In the genomic region with DNA sequence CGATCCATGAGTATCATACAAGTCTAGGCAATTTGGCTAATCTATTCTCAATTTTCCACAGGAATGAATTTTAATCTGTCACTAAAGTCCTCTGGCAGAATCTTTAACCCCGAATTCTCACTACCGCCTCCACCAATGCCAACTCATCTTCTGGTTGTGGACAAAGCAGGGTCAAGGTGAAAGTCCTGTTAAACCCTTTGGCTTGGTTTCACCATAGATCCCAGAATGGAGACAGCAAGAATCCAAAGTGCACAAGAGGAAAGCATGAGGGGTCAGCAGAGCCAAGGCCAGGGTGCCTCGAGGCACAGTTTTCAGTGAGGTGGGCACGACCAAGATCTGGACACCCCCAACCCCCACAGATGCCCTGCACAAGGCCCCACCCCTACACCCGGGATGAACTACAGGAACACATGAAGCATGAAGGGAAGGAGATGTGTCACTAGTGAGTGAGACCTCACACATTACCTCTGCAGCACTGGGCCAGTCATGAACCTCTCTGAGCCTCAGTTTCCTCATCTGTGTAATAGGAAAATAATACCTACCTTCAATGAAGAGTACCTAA, we compare ENCODE assay signal across 25 cellular contexts.
"Had no signal": no experiment of that assay in that cellular context is flagged by ENCODE, and none has a peak within 500 bp of the region (broad histone marks: within the 10 kb centered on the region; RNA-seq: fewer than 3 reads in every experiment).

No MANE protein-coding gene starts in this region.

- H3K4me3 ChIP-seq: heart right ventricle, hepatocyte, left lung, lung, neural progenitor cell, ovary, right atrium auricular region, skin epidermis, stomach, testis, thyroid gland, transverse colon, upper lobe of right lung had no signal

- H3K4me2 ChIP-seq: hepatocyte, neural progenitor cell had no signal

- H3K9ac ChIP-seq: neural progenitor cell had no signal

- H3K27me3 ChIP-seq: heart right ventricle, hepatocyte, neural progenitor cell, ovary, right atrium auricular region, stomach, testis, thyroid gland, transverse colon, upper lobe of right lung had no signal

- H3K36me3 ChIP-seq: heart right ventricle, left lung, neural progenitor cell, ovary, right atrium auricular region, stomach, thyroid gland, transverse colon, upper lobe of right lung had no signal

- H3K4me1 ChIP-seq: heart right ventricle, left lung, right atrium auricular region, stomach, testis, transverse colon, upper lobe of right lung had no signal

- ATAC-seq: heart right ventricle; left lung; natural killer cell; sciatic nerve; stimulated activated naive B cell treated with anti-CD40 and anti-IgM and Interleukin-4, amounts not matched to agents 10 μg/mL and 1 μg/mL and 100 μg/mL, for 72 hours; stimulated activated naive CD8-positive, alpha-beta T cell treated with anti-CD3 and anti-CD28 coated beads, Interleukin-15, Interleukin-2, amounts not matched to agents 100 U/mL and 50 U/mL, for 24 hours; upper lobe of right lung had no signal

- DNase-seq: heart right ventricle; kidney glomerular epithelial cell; left cardiac atrium; left lung; naive B cell; natural killer cell; nephron progenitor cell; ovary; stimulated activated CD4-positive, alpha-beta T cell treated with anti-CD3 and anti-CD28 coated beads, Interleukin-12 subunit alpha, Interleukin-12 subunit beta, amount 100 ng/mL, for 4 hours; stimulated activated CD4-positive, alpha-beta T cell treated with anti-CD3 and anti-CD28 coated beads, Interleukin-15, amount 100 ng/mL, for 24 hours; stimulated activated CD4-positive, alpha-beta T cell treated with anti-CD3 and anti-CD28 coated beads, Interleukin-2, amount 100 ng/mL, for 24 hours; stimulated activated CD4-positive, alpha-beta T cell treated with anti-CD3 and anti-CD28 coated beads, Interleukin-4, amount 100 ng/mL, for 1 hour; stimulated activated naive B cell treated with anti-CD40 and anti-IgM and Interleukin-4, amounts not matched to agents 10 μg/mL and 1 μg/mL and 100 μg/mL, for 72 hours; stimulated activated naive CD8-positive, alpha-beta T cell treated with anti-CD3 and anti-CD28 coated beads, Interleukin-15, Interleukin-2, amounts not matched to agents 100 U/mL and 50 U/mL, for 24 hours; stomach; testis; transverse colon; upper lobe of right lung had no signal

- H3K9me3 ChIP-seq: left lung, ovary, right atrium auricular region, stomach, testis, thyroid gland, transverse colon, upper lobe of right lung had no signal

- H2AFZ ChIP-seq: hepatocyte, neural progenitor cell had no signal

- H3K27ac ChIP-seq: heart right ventricle, hepatocyte, left lung, ovary, right atrium auricular region, skin epidermis, stomach, testis, thyroid gland, transverse colon, upper lobe of right lung had no signal
